8 cellular contexts compared by ENCODE assay signal in genomic region chr19:17948967-17949930, GRCh38. TPM values are rescaled to one million over a fixed set of nuclear protein-coding genes. Genes with fewer than 3 reads are reported as not detected.
DNase-seq lines count a peak whose midpoint lies in the region; ATAC-seq, FAIRE-seq and TF ChIP-seq lines count a peak whose summit lies in the region.

No MANE protein-coding gene starts in this region.

- peaks cover 57 to 61% (median 58%) of the 10 kb centered on the region in 11 experiments for H3K27me3 ChIP-seq in BLaER1 treated with 17β-estradiol and CSF1 and Interleukin-3, amounts not matched to agents 10 nM and 100 nM
- peaks cover 56% of the 10 kb centered on the region for H3K27me3 ChIP-seq in keratinocyte (ENCODE audit: control insufficient read depth, extremely low read depth, insufficient read depth, low read length)

- H3K9ac ChIP-seq in BLaER1 treated with 17β-estradiol and CSF1 and Interleukin-3, amounts not matched to agents 10 nM and 100 nM, result peak overlapping the region in 8 of 11 experiments; percentile 3 to 59 (median 52); a peak in 9 of 22 replicates
- H3K9ac ChIP-seq in keratinocyte (ENCODE audit: control insufficient read depth, extremely low read depth, insufficient read depth, low read length), result no peak overlapping the region

- POLR2A ChIA-PET in activated CD8-positive, alpha-beta T cell treated with anti-CD3 and anti-CD28 coated beads for 36 hours (lab: Charles Lee), result interaction anchor here (0.8 to 2.3 kb wide), 4 partner anchors 8 to 90 kb away, joined by 3 to 7 read pairs (median 4); partner anchors contain the start of gene RPL18A

- H2AFZ ChIP-seq in keratinocyte (ENCODE audit: control insufficient read depth, low read length), result no peak overlapping the region

- peaks cover 44% of the 10 kb centered on the region for H3K27me3 Mint-ChIP-seq in activated CD8-positive, alpha-beta T cell treated with anti-CD3 and anti-CD28 coated beads for 36 hours

- peak overlapping the region; percentile 60 for H3K4me3 Mint-ChIP-seq in activated CD8-positive, alpha-beta T cell treated with anti-CD3 and anti-CD28 coated beads for 36 hours

- peaks cover 3% of the 10 kb centered on the region for H3K36me3 Mint-ChIP-seq in activated CD8-positive, alpha-beta T cell treated with anti-CD3 and anti-CD28 coated beads for 36 hours (ENCODE audit: low read depth)

- H3K4me2 ChIP-seq in BLaER1 treated with 17β-estradiol and CSF1 and Interleukin-3, amounts not matched to agents 10 nM and 100 nM, result peak overlapping the region; percentile 83 to 98 (median 94)
- H3K4me2 ChIP-seq in keratinocyte (ENCODE audit: control insufficient read depth, extremely low read depth, insufficient read depth, low read depth, low read length), result peak overlapping the region; percentile 8

- dilution Hi-C loops in keratinocyte (cut with MboI; ENCODE audit: extremely low pct_ligation_motif_present, low sequenced_read_pairs), result no loop called here

- H3K9me3 ChIP-seq in BLaER1 treated with 17β-estradiol and CSF1 and Interleukin-3, amounts not matched to agents 10 nM and 100 nM (replicated peaks in 1 of 11), result no peaks in the 10 kb centered on the region
- no peaks in the 10 kb centered on the region for H3K9me3 ChIP-seq in keratinocyte (ENCODE audit: control insufficient read depth, low read depth, low read length)

- H3K79me2 ChIP-seq in keratinocyte (ENCODE audit: control insufficient read depth, insufficient read depth, low read length), result no peaks in the 10 kb centered on the region

- peaks cover 53% of the 10 kb centered on the region for H3K4me1 Mint-ChIP-seq in activated CD8-positive, alpha-beta T cell treated with anti-CD3 and anti-CD28 coated beads for 36 hours (ENCODE audit: low read depth)

- FAIRE-seq in keratinocyte (lab: Jason Lieb, UNC), result no peak

- H3K9me1 ChIP-seq in keratinocyte (ENCODE audit: control insufficient read depth, extremely low read depth, insufficient read depth, low read length), result no peaks in the 10 kb centered on the region

- H3K27ac Mint-ChIP-seq in activated CD8-positive, alpha-beta T cell treated with anti-CD3 and anti-CD28 coated beads for 36 hours, result peak overlapping the region; percentile 10

- peak overlapping the region; percentile 41 to 68 (median 58); a peak in 19 of 20 replicates for H3K4me3 ChIP-seq in BLaER1 treated with 17β-estradiol and CSF1 and Interleukin-3, amounts not matched to agents 10 nM and 100 nM
- no peak overlapping the region for H3K4me3 ChIP-seq in keratinocyte (ENCODE audit: control insufficient read depth in 2 of 3, extremely low read depth in 1 of 3, insufficient read depth in 2 of 3, low read depth in 1 of 3, low read length in 3 of 3)

- no peak for ATAC-seq in activated CD8-positive, alpha-beta T cell treated with anti-CD3 and anti-CD28 coated beads for 36 hours
- ATAC-seq in HG03442 (IDR thresholded peaks at IDR 0.05; ENCODE audit: unreplicated experiment) (no peak), GM21576 (IDR thresholded peaks at IDR 0.05; ENCODE audit: unreplicated experiment) (no peak)

- TF ChIP-seq CTCF in GM20000 (IDR thresholded peaks at IDR 0.05; ENCODE audit: extremely low read depth, missing control alignments) (no peak), keratinocyte (optimal IDR thresholded peaks at IDR 0.05 in 1 of 3, IDR thresholded peaks at IDR 0.05 in 1 of 3, conservative IDR thresholded peaks at IDR 0.05 in 1 of 3; ENCODE audit: extremely low read depth in 1 of 3, insufficient read depth in 2 of 3, low read length in 3 of 3) (no peak)
- no peak for TF ChIP-seq CTCF in activated CD8-positive, alpha-beta T cell treated with anti-CD3 and anti-CD28 coated beads for 36 hours (IDR thresholded peaks at IDR 0.05)

- peaks cover 60 to 78% (median 71%) of the 10 kb centered on the region in 10 experiments for H3K4me1 ChIP-seq in BLaER1 treated with 17β-estradiol and CSF1 and Interleukin-3, amounts not matched to agents 10 nM and 100 nM
- H3K4me1 ChIP-seq in keratinocyte (ENCODE audit: control insufficient read depth, extremely low read depth, insufficient read depth, low read length), result peaks cover 25% of the 10 kb centered on the region

- no peaks in the 10 kb centered on the region for H3K9me3 Mint-ChIP-seq in activated CD8-positive, alpha-beta T cell treated with anti-CD3 and anti-CD28 coated beads for 36 hours

- CTCF ChIA-PET in activated CD8-positive, alpha-beta T cell treated with anti-CD3 and anti-CD28 coated beads for 36 hours (lab: Charles Lee), result interaction anchor here (0.7 to 10.0 kb wide), 7 partner anchors 11 to 330 kb away, joined by 3 to 90 read pairs (median 3); partner anchors contain the start of gene SLC5A5

- H3K27ac ChIP-seq in BLaER1 treated with 17β-estradiol and CSF1 and Interleukin-3, amounts not matched to agents 10 nM and 100 nM, result no peak overlapping the region
- no peak overlapping the region for H3K27ac ChIP-seq in keratinocyte (ENCODE audit: control insufficient read depth, insufficient read depth, low read length)

- H3K36me3 ChIP-seq in BLaER1 treated with 17β-estradiol and CSF1 and Interleukin-3, amounts not matched to agents 10 nM and 100 nM, result peaks cover 0 to 14% (median 6%) of the 10 kb centered on the region in 11 experiments; a peak in 10 of 22 replicates
- H3K36me3 ChIP-seq in keratinocyte (ENCODE audit: control insufficient read depth in 2 of 2, extremely low read depth in 1 of 2, insufficient read depth in 2 of 2, low read length in 2 of 2), result peaks cover 0 to 1% of the 10 kb centered on the region in 2 experiments

- DNase-seq in GM20000 (ENCODE audit: low spot score) (peak; percentile 61), keratinocyte (ENCODE audit: low read depth, low spot score) (no peak), NCI-H2196 treated with DMSO at 0.1 percent for 48 hours (lab: John Stamatoyannopoulos, UW; ENCODE audit: unreplicated experiment) (no peak), T-helper 9 cell (no peak)
- DNase-seq in activated CD8-positive, alpha-beta T cell treated with anti-CD3 and anti-CD28 coated beads for 36 hours, result peak; percentile 66

- peaks cover 0 to 69% (median 34%) of the 10 kb centered on the region in 11 experiments; a peak in 17 of 22 replicates for H4K20me1 ChIP-seq in BLaER1 treated with 17β-estradiol and CSF1 and Interleukin-3, amounts not matched to agents 10 nM and 100 nM
- peaks cover under 1% of the 10 kb centered on the region for H4K20me1 ChIP-seq in keratinocyte (ENCODE audit: control insufficient read depth, extremely low read depth, insufficient read depth, low read length)

- intact Hi-C loops in activated CD8-positive, alpha-beta T cell treated with anti-CD3 and anti-CD28 coated beads for 36 hours (cut with micrococcal nuclease), result no loop called here

RNA-seq across cellular contexts. Expression of gene CCDC124, which starts 16.4 kb away (rescaled TPM):
- 100 to 1,000 TPM; 120 to 129 TPM for total RNA-seq in activated CD8-positive, alpha-beta T cell treated with anti-CD3 and anti-CD28 coated beads for 36 hours
- 56.8 to 87.0 TPM (median 58.7 TPM) in 3 replicates for polyA plus RNA-seq in keratinocyte
- polyA plus RNA-seq in keratinocyte (2011; ENCODE audit: low read depth), result 53.5 TPM
- 34.7 and 119 TPM in 2 replicates for polyA plus RNA-seq in keratinocyte (2011; cell fraction: cytosol; rRNA removed)
- polyA plus RNA-seq in keratinocyte (2011; cell fraction: nucleus; rRNA removed), result 49.3 and 68.1 TPM in 2 replicates
- polyA plus RNA-seq in keratinocyte (2012; ENCODE audit: low replicate concordance), result 59.4 and 143 TPM in 2 replicates
- polyA minus RNA-seq in keratinocyte, result 6.0 to 9.8 TPM (median 6.4 TPM) in 3 replicates
- polyA minus RNA-seq in keratinocyte (2011; cell fraction: cytosol; rRNA and poly(A)+ RNA removed), result 33.4 TPM
- 10.2 and 12.6 TPM in 2 replicates for polyA minus RNA-seq in keratinocyte (2011; cell fraction: nucleus; rRNA and poly(A)+ RNA removed)

RNA-seq across cellular contexts. Expression of gene KCNN1, which starts 17.7 kb away (rescaled TPM):
- total RNA-seq in activated CD8-positive, alpha-beta T cell treated with anti-CD3 and anti-CD28 coated beads for 36 hours, result 1 to 10 TPM in 1 of 2 experiments, under 1 TPM in 1; 0.25 to 1.7 TPM
- polyA plus RNA-seq in keratinocyte, result not detected in 3 replicates
- polyA plus RNA-seq in keratinocyte (2011; ENCODE audit: low read depth), result not detected
- polyA plus RNA-seq in keratinocyte (2011; cell fraction: cytosol; rRNA removed), result not detected in 2 replicates
- not detected in 2 replicates for polyA plus RNA-seq in keratinocyte (2011; cell fraction: nucleus; rRNA removed)
- 0.06 TPM in 1 of 2 replicates, not detected in the other for polyA plus RNA-seq in keratinocyte (2012; ENCODE audit: low replicate concordance)
- not detected in 3 replicates for polyA minus RNA-seq in keratinocyte
- polyA minus RNA-seq in keratinocyte (2011; cell fraction: cytosol; rRNA and poly(A)+ RNA removed), result not detected
- polyA minus RNA-seq in keratinocyte (2011; cell fraction: nucleus; rRNA and poly(A)+ RNA removed), result not detected in 2 replicates

RNA-seq across cellular contexts. Expression of gene ARRDC2, which starts 58.7 kb away (rescaled TPM):
- total RNA-seq in activated CD8-positive, alpha-beta T cell treated with anti-CD3 and anti-CD28 coated beads for 36 hours, result 10 to 100 TPM; 29.1 TPM
- polyA plus RNA-seq in keratinocyte, result 2.4 to 3.5 TPM (median 2.5 TPM) in 3 replicates
- polyA plus RNA-seq in keratinocyte (2011; ENCODE audit: low read depth), result 5.3 TPM
- 1.9 and 3.1 TPM in 2 replicates for polyA plus RNA-seq in keratinocyte (2011; cell fraction: cytosol; rRNA removed)
- 4.0 and 4.8 TPM in 2 replicates for polyA plus RNA-seq in keratinocyte (2011; cell fraction: nucleus; rRNA removed)
- polyA plus RNA-seq in keratinocyte (2012; ENCODE audit: low replicate concordance), result 2.9 and 3.8 TPM in 2 replicates
- polyA minus RNA-seq in keratinocyte, result 1.0 to 1.6 TPM (median 1.3 TPM) in 3 replicates
- polyA minus RNA-seq in keratinocyte (2011; cell fraction: cytosol; rRNA and poly(A)+ RNA removed), result 4.4 TPM
- 2.8 and 6.6 TPM in 2 replicates for polyA minus RNA-seq in keratinocyte (2011; cell fraction: nucleus; rRNA and poly(A)+ RNA removed)

Comparison
In these comparisons a context has a peak if more than half of its experiments do, and no peak if none do; other contexts are left out.
1. H3K4me3 ChIP-seq: peak in BLaER1 treated with 17β-estradiol and CSF1 and Interleukin-3, amounts not matched to agents 10 nM and 100 nM (10 of 10); none in keratinocyte (0 of 3).
2. DNase-seq: peak in GM20000 (single experiment) and activated CD8-positive, alpha-beta T cell treated with anti-CD3 and anti-CD28 coated beads for 36 hours (single experiment); none in keratinocyte (single experiment), NCI-H2196 treated with DMSO at 0.1 percent for 48 hours (single experiment) and T-helper 9 cell (single experiment).